15 cellular contexts compared by ENCODE assay signal in the genomic region with DNA sequence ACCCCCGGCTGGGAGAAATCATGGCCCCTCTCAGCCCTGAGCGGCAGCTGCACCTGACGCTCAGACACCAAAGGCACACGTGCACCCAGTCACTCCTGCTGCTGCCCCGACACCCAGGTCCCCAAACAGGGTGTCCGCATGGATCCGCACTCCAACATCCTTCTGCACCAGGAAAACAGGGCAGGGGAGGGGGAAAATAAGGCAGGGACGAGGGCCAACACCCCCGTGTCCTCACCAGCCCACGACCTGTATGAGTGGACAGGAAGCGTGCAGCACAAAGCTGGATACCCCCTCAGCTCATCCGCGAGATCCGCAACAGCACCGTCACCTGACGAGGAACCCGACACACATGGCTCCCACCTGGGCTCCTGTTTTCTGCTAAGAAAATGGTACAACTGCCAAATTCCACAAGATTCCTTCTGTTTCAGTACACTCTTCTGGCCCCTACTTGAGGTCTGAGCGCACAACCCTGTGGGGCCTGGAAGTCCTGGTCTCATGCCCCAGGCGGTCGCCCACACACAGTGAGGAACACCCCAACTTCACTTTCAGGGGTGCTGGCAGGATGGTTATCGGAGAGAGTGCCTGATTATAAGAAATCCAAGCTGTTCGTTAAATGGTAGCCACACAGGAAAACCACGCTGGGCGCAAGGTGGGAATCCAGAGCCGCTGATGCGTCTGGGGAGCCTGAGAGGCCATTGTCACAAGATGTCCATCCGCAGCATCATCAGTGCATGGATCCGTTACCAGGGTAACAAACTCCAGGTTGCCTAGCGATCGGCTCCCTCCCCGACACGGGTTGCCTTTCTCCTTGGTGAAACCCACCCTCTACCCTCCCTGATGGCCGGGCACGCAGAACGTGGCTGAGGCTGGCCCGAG.
DNase-seq lines count a peak whose midpoint lies in the region; ATAC-seq and TF ChIP-seq lines count a peak whose summit lies in the region.
"Had no signal": no experiment of that assay in that cellular context is flagged by ENCODE, and none has a peak within 500 bp of the region (broad histone marks: within the 10 kb centered on the region; RNA-seq: fewer than 3 reads in every experiment).

No MANE protein-coding gene starts in this region.

- peaks cover 86% of the 10 kb centered on the region for H4K20me1 ChIP-seq in neural progenitor cell (ENCODE audit: low read depth)

- no peak overlapping the region for H3K4me3 ChIP-seq in neural progenitor cell
- H3K4me3 ChIP-seq in tibial artery = no peak overlapping the region

- H3K4me1 Mint-ChIP-seq in neural progenitor cell = peaks cover 45% of the 10 kb centered on the region

- no peaks in the 10 kb centered on the region for H3K27me3 ChIP-seq in neural progenitor cell
- H3K27me3 ChIP-seq in tibial artery = no peaks in the 10 kb centered on the region

- H3K36me3 ChIP-seq in neural progenitor cell = no peaks in the 10 kb centered on the region
- H3K36me3 ChIP-seq in tibial artery = peaks cover 5 to 35% (median 17%) of the 10 kb centered on the region in 3 donors

- H2AFZ ChIP-seq in neural progenitor cell (replicated peaks) = no peak overlapping the region

- H3K27ac Mint-ChIP-seq in neural progenitor cell = peak overlapping the region; percentile 57

- H3K4me2 ChIP-seq in neural progenitor cell = no peak overlapping the region

- DNase-seq in activated CD4-positive, CD25-positive, alpha-beta regulatory T cell treated with anti-CD3 and anti-CD28 coated beads, Interleukin-2, amount 50 U/mL, for 72 hours = peak; percentile 13
- no peak for DNase-seq in neural progenitor cell (ENCODE audit: low spot score)
- peak; percentile 13 to 59 for DNase-seq in tibial artery
- DNase-seq in A172 (ENCODE audit: low spot score) = no peak
- DNase-seq: activated gamma-delta T cell, C1 segment of cervical spinal cord, cerebellar nuclear complex, DMS 273 treated with DMSO at 0.1 percent for 48 hours, NCI-H2081 treated with DMSO at 0.1 percent for 48 hours, NCI-H526, SIG-M5 had no signal

- no peaks in the 10 kb centered on the region for H3K9me3 Mint-ChIP-seq in neural progenitor cell

- ATAC-seq in activated CD4-positive, CD25-positive, alpha-beta regulatory T cell treated with anti-CD3 and anti-CD28 coated beads, Interleukin-2, amount 50 U/mL, for 24 hours = no peak
- ATAC-seq in GM18861 (IDR thresholded peaks at IDR 0.05; ENCODE audit: unreplicated experiment) = no peak
- ATAC-seq in GM18520 (IDR thresholded peaks at IDR 0.05; ENCODE audit: unreplicated experiment) = no peak

- H3K79me2 ChIP-seq in neural progenitor cell (ENCODE audit: low read depth) = peaks cover 73% of the 10 kb centered on the region

- peaks cover 9% of the 10 kb centered on the region for H3K36me3 Mint-ChIP-seq in neural progenitor cell

- H3K9ac ChIP-seq in neural progenitor cell = no peak overlapping the region

- peak overlapping the region; percentile 75 for H3K27ac ChIP-seq in cingulate gyrus (ENCODE audit: low read depth, low read length)
- H3K27ac ChIP-seq in neural progenitor cell = no peak overlapping the region
- H3K27ac ChIP-seq in tibial artery = peak overlapping the region; percentile 44 to 90

- H3K4me1 ChIP-seq in neural progenitor cell (peaks cover 38% of the 10 kb centered on the region), tibial artery (peaks cover 0 to 89% (median 69%) of the 10 kb centered on the region in 4 donors)

- peaks cover 2% of the 10 kb centered on the region for H3K27me3 Mint-ChIP-seq in neural progenitor cell (ENCODE audit: insufficient read depth, low read depth)

- H3K9me3 ChIP-seq in neural progenitor cell (ENCODE audit: low read depth) (no peaks in the 10 kb centered on the region), tibial artery (no peaks in the 10 kb centered on the region)

- TF ChIP-seq CTCF in neural progenitor cell (IDR thresholded peaks at IDR 0.05) (no peak), tibial artery (IDR thresholded peaks at IDR 0.05) (no peak)

- no peak overlapping the region for H3K4me3 Mint-ChIP-seq in neural progenitor cell

- intact Hi-C loops in tibial artery (cut with DNase I; ENCODE audit: low total_unique reads) = loop anchor here (10.0 kb wide), 1 partner anchor 149 kb away; no protein-coding TSS in a partner anchor

- peaks cover 13% of the 10 kb centered on the region for H3F3A ChIP-seq in neural progenitor cell (ENCODE audit: low read depth)

Comparison
In these comparisons a context has a peak if more than half of its experiments do, and no peak if none do; other contexts are left out.
1. DNase-seq: peak in activated CD4-positive, CD25-positive, alpha-beta regulatory T cell treated with anti-CD3 and anti-CD28 coated beads, Interleukin-2, amount 50 U/mL, for 72 hours (single experiment) and tibial artery (2 of 2); none in neural progenitor cell (single experiment) and A172 (single experiment).